14 cellular contexts compared by ENCODE assay signal in genomic region chr1:55580845-55581332, GRCh38.
DNase-seq lines count a peak whose midpoint lies in the region; ATAC-seq and TF ChIP-seq lines count a peak whose summit lies in the region.
"Had no signal": no experiment of that assay in that cellular context is flagged by ENCODE, and none has a peak within 500 bp of the region (broad histone marks: within the 10 kb centered on the region; RNA-seq: fewer than 3 reads in every experiment).

No MANE protein-coding gene starts in this region.

- no peaks in the 10 kb centered on the region for H3K79me1 ChIP-seq in mesenchymal stem cell (replicated peaks; ENCODE audit: low read length, poor library complexity, severe bottlenecking)

- no CpG with 5 or more reads among the region's 3 CpGs for WGBS in mesenchymal stem cell

- H3K14ac ChIP-seq in mesenchymal stem cell (ENCODE audit: low read length in 2 of 2), result no peak overlapping the region

- no peak overlapping the region for H3K4me3 Mint-ChIP-seq in stimulated activated effector memory CD8-positive, alpha-beta T cell treated with anti-CD3 and anti-CD28 coated beads, Interleukin-12 subunit alpha, Interleukin-12 subunit beta, amount 100 ng/mL, for 72 hours
- H3K4me3 Mint-ChIP-seq: stimulated activated memory B cell treated with anti-CD40 and anti-IgM and Interleukin-4, amounts not matched to agents 10 μg/mL and 1 μg/mL and 100 μg/mL, for 72 hours had no signal

- no peak overlapping the region for H2BK120ac ChIP-seq in mesenchymal stem cell (ENCODE audit: low read depth, low read length)

- peak overlapping the region in 1 of 2 experiments; percentile 48 for H3K18ac ChIP-seq in mesenchymal stem cell (ENCODE audit: low read depth in 1 of 2, low read length in 2 of 2)

- intact Hi-C loops in upper lobe of right lung (cut with DNase I), result no loop called here

- H4K91ac ChIP-seq in mesenchymal stem cell (ENCODE audit: low read length), result no peak overlapping the region

- H3K27ac ChIP-seq in epithelial cell of prostate (peak overlapping the region; percentile 53), mesenchymal stem cell (ENCODE audit: low read length, poor library complexity, severe bottlenecking) (no peak overlapping the region), upper lobe of right lung (no peak overlapping the region)
- H3K27ac ChIP-seq: VCaP had no signal

- H3K4me1 Mint-ChIP-seq in stimulated activated effector memory CD8-positive, alpha-beta T cell treated with anti-CD3 and anti-CD28 coated beads, Interleukin-12 subunit alpha, Interleukin-12 subunit beta, amount 100 ng/mL, for 72 hours, result no peaks in the 10 kb centered on the region
- H3K4me1 Mint-ChIP-seq: stimulated activated memory B cell treated with anti-CD40 and anti-IgM and Interleukin-4, amounts not matched to agents 10 μg/mL and 1 μg/mL and 100 μg/mL, for 72 hours had no signal

- H3K27me3 ChIP-seq in mesenchymal stem cell (ENCODE audit: control insufficient read depth in 1 of 2, insufficient read depth in 1 of 2, low read length in 2 of 2) (no peaks in the 10 kb centered on the region), upper lobe of right lung (no peaks in the 10 kb centered on the region)

- no peak overlapping the region for H3K4ac ChIP-seq in mesenchymal stem cell (ENCODE audit: low read depth in 1 of 2, low read length in 2 of 2)

- no peak overlapping the region for H3K23ac ChIP-seq in mesenchymal stem cell (ENCODE audit: low read length in 2 of 2)

- H3K36me3 Mint-ChIP-seq in stimulated activated effector memory CD8-positive, alpha-beta T cell treated with anti-CD3 and anti-CD28 coated beads, Interleukin-12 subunit alpha, Interleukin-12 subunit beta, amount 100 ng/mL, for 72 hours, result no peaks in the 10 kb centered on the region
- H3K36me3 Mint-ChIP-seq: stimulated activated memory B cell treated with anti-CD40 and anti-IgM and Interleukin-4, amounts not matched to agents 10 μg/mL and 1 μg/mL and 100 μg/mL, for 72 hours had no signal

- no peak overlapping the region for H2BK15ac ChIP-seq in mesenchymal stem cell (ENCODE audit: low read depth, poor library complexity, severe bottlenecking)

- DNase-seq in NCI-H460 (ENCODE audit: extremely low read depth, low read depth), result peak; percentile 1
- peak; percentile 52 for DNase-seq in epithelial cell of prostate (ENCODE audit: low read depth, low spot score)
- DNase-seq in mesenchymal stem cell, result peak; percentile 85
- no peak for DNase-seq in upper lobe of right lung
- no peak for DNase-seq in NCI-H446 (lab: John Stamatoyannopoulos, UW)
- no peak for DNase-seq in stimulated activated effector memory CD8-positive, alpha-beta T cell treated with anti-CD3 and anti-CD28 coated beads, Interleukin-12 subunit alpha, Interleukin-12 subunit beta, amount 100 ng/mL, for 72 hours (ENCODE audit: low spot score in 2 of 2)
- DNase-seq: activated naive CD4-positive, alpha-beta T cell treated with anti-CD3 and anti-CD28 coated beads, Interleukin-2, amount 50 U/mL, for 16 hours; H7; NCI-H510A treated with DMSO at 0.1 percent for 48 hours; posterior cingulate gyrus had no signal

- H4K8ac ChIP-seq in mesenchymal stem cell (ENCODE audit: low read length), result no peak overlapping the region

- H3K9ac ChIP-seq in mesenchymal stem cell (ENCODE audit: low read length), result peak overlapping the region; percentile 60

- H3K27ac Mint-ChIP-seq in stimulated activated effector memory CD8-positive, alpha-beta T cell treated with anti-CD3 and anti-CD28 coated beads, Interleukin-12 subunit alpha, Interleukin-12 subunit beta, amount 100 ng/mL, for 72 hours, result no peak overlapping the region
- H3K27ac Mint-ChIP-seq: stimulated activated memory B cell treated with anti-CD40 and anti-IgM and Interleukin-4, amounts not matched to agents 10 μg/mL and 1 μg/mL and 100 μg/mL, for 72 hours had no signal

- no peak for TF ChIP-seq CTCF in upper lobe of right lung (IDR thresholded peaks at IDR 0.05)

- ATAC-seq in upper lobe of right lung (peak; percentile 20), GM18519 (IDR thresholded peaks at IDR 0.05; ENCODE audit: low FRiP score, unreplicated experiment) (no peak), HG02763 (IDR thresholded peaks at IDR 0.05; ENCODE audit: unreplicated experiment) (no peak)
- ATAC-seq in stimulated activated effector memory CD8-positive, alpha-beta T cell treated with anti-CD3 and anti-CD28 coated beads, Interleukin-12 subunit alpha, Interleukin-12 subunit beta, amount 100 ng/mL, for 72 hours, result no peak
- ATAC-seq: stimulated activated memory B cell treated with anti-CD40 and anti-IgM and Interleukin-4, amounts not matched to agents 10 μg/mL and 1 μg/mL and 100 μg/mL, for 72 hours had no signal

- no peaks in the 10 kb centered on the region for H3K9me3 Mint-ChIP-seq in stimulated activated effector memory CD8-positive, alpha-beta T cell treated with anti-CD3 and anti-CD28 coated beads, Interleukin-12 subunit alpha, Interleukin-12 subunit beta, amount 100 ng/mL, for 72 hours
- H3K9me3 Mint-ChIP-seq: stimulated activated memory B cell treated with anti-CD40 and anti-IgM and Interleukin-4, amounts not matched to agents 10 μg/mL and 1 μg/mL and 100 μg/mL, for 72 hours had no signal

- H3K9me3 ChIP-seq in mesenchymal stem cell (ENCODE audit: control insufficient read depth, low read length) (no peaks in the 10 kb centered on the region), upper lobe of right lung (no peaks in the 10 kb centered on the region)

- no peak overlapping the region for H2BK5ac ChIP-seq in mesenchymal stem cell (ENCODE audit: low read depth, low read length, poor library complexity, severe bottlenecking)

- H3K36me3 ChIP-seq in mesenchymal stem cell (ENCODE audit: control insufficient read depth in 1 of 2, insufficient read depth in 2 of 2, low read depth in 1 of 2, low read length in 2 of 2) (no peaks in the 10 kb centered on the region), upper lobe of right lung (no peaks in the 10 kb centered on the region)

- H3K4me3 ChIP-seq in mesenchymal stem cell (ENCODE audit: insufficient read depth in 1 of 2, low read depth in 1 of 2, low read length in 2 of 2), result peak overlapping the region in 1 of 2 experiments; percentile 13
- no peak overlapping the region for H3K4me3 ChIP-seq in upper lobe of right lung

- no peak overlapping the region for H3K4me2 ChIP-seq in mesenchymal stem cell (ENCODE audit: low read length, poor library complexity, severe bottlenecking)

- H2BK12ac ChIP-seq in mesenchymal stem cell (ENCODE audit: low read length in 2 of 2), result no peak overlapping the region

- no peak overlapping the region for H2AFZ ChIP-seq in mesenchymal stem cell (ENCODE audit: low read depth, low read length)

- H2AK5ac ChIP-seq in mesenchymal stem cell (ENCODE audit: low read length, severe bottlenecking), result no peak overlapping the region

- H3K4me1 ChIP-seq in mesenchymal stem cell (ENCODE audit: control insufficient read depth, insufficient read depth, low read depth, low read length) (no peaks in the 10 kb centered on the region), upper lobe of right lung (no peaks in the 10 kb centered on the region)

Comparison
In these comparisons a context has a peak if more than half of its experiments do, and no peak if none do; other contexts are left out.
1. DNase-seq: peak in NCI-H460 (single experiment), epithelial cell of prostate (single experiment) and mesenchymal stem cell (single experiment); none in upper lobe of right lung (single experiment), NCI-H446 (0 of 2) and stimulated activated effector memory CD8-positive, alpha-beta T cell treated with anti-CD3 and anti-CD28 coated beads, Interleukin-12 subunit alpha, Interleukin-12 subunit beta, amount 100 ng/mL, for 72 hours (0 of 2).